Comparison of ENCODE assay signal across 8 cellular contexts in the genomic region with DNA sequence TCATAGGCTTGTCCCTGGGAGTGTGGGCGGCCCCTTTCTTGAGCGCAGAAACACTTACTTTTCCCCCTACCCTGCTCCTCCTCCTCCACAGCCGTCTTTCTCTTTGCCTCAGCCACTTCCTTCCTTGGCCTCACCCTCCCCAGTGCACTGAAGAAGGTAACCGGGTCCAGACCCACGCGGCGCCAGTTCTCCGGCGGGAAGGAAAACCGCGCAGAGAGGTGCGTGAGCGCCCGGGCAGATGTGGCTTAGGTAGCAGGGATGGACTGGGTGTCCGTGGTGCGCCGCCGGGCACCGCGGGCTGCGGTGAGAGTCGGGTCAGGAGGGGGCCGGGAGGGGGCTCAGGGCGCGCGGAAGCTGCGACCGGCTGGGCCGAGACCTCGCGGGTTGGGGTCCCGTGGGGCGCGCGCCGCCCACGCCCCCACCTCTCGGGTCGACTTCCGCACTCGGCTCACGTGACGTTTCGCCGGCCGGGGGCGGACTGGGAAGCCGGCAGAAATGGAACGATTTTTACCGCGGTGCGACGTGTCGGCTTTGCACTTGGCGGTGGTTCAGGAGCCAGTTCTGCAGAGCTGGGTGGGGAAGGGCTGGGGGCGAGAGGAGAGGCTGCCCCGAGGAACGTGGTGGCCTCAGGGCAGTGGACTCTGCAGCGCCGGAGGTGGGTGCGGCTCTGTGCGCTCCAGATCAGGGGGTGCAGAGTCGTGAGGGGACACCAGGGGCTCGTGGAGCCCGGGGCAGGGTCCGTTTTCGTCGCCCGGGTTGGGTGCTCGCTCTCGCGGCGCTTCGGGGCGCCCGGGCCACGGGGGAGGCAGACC. TPM values are rescaled to one million over a fixed set of nuclear protein-coding genes. Genes with fewer than 3 reads are reported as not detected.
DNase-seq lines count a peak whose midpoint lies in the region; ATAC-seq and TF ChIP-seq lines count a peak whose summit lies in the region.

A gene with protein sequence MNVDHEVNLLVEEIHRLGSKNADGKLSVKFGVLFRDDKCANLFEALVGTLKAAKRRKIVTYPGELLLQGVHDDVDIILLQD (plus strand): TSS at position 88 of the 812 bp plus-strand sequence. CDS start 5,416 bp downstream, outside the sequence.

- H3K9me3 ChIP-seq in SJCRH30 (replicated peaks) (no peaks in the 10 kb centered on the region), testis (no peaks in the 10 kb centered on the region)

- no peak for TF ChIP-seq CTCF in testis (IDR thresholded peaks at IDR 0.05)

- H3K4me3 ChIP-seq in SJCRH30 (peak within 1 kb of the TSS; percentile 94), testis (peak within 1 kb of the TSS; percentile 70 to 79)

- 0% methylated on average over 5 to 61 of the region's 77 CpGs for WGBS in testis, 2 donors

- peak; percentile 71 for ATAC-seq in GM21717 (IDR thresholded peaks at IDR 0.05; ENCODE audit: unreplicated experiment)

- H3K27ac ChIP-seq in SJCRH30 (peak within 1 kb of the TSS; percentile 75), testis (peak within 1 kb of the TSS; percentile 70 to 81)

- H3K36me3 ChIP-seq in SJCRH30 (no peaks in the 10 kb centered on the region), testis (ENCODE audit: low read depth, missing control alignments) (no peaks in the 10 kb centered on the region)

- intact Hi-C loops in testis (cut with DNase I; ENCODE audit: low total_unique reads): no loop called here

- TF ChIP-seq POLR2A in testis (IDR thresholded peaks at IDR 0.05): no peak

- H3K27me3 ChIP-seq in SJCRH30: no peaks in the 10 kb centered on the region
- no peaks in the 10 kb centered on the region for H3K27me3 ChIP-seq in testis

- H3K4me1 ChIP-seq in SJCRH30 (no peaks in the 10 kb centered on the region; the same call in 1 of the 2 replicates), testis (peaks cover 12% of the 10 kb centered on the region)

- DNase-seq in DMS79 treated with DMSO at 0.1 percent for 48 hours (lab: John Stamatoyannopoulos, UW) (peak; percentile 92), KG1 (lab: John Stamatoyannopoulos, UW) (peak; percentile 63), SJCRH30 (peak; percentile 57 to 70), germinal center (ENCODE audit: low spot score) (peak; percentile 81), occipital lobe (lab: John Stamatoyannopoulos, UW) (peak; percentile 31), testis (peak; percentile 86)
- DNase-seq in activated naive CD4-positive, alpha-beta T cell (lab: John Stamatoyannopoulos, UW): peak; percentile 57 to 65 (median 60)

RNA-seq across cellular contexts. Expression of the gene that starts here (rescaled TPM):
- 55.0 and 56.2 TPM in 2 replicates for total RNA-seq in SJCRH30 (2014; rRNA removed; shearing (Covaris generic))
- total RNA-seq in occipital lobe: 57.1 TPM
- 10 to 100 TPM; 43.5 to 60.3 TPM for total RNA-seq in testis
- 59.5 TPM for polyA plus RNA-seq in testis (ENCODE audit: insufficient read depth, low read depth, low replicate concordance)

Comparison
In these comparisons a context has a peak if more than half of its experiments do, and no peak if none do; other contexts are left out.
1. Peak in every context shown above with its lines: DNase-seq, ATAC-seq, H3K4me3 ChIP-seq and H3K27ac ChIP-seq.
2. DNase-seq: peak in every context shown above with its lines; median percentile 92 in DMS79 treated with DMSO at 0.1 percent for 48 hours; 86 in testis; 81 in germinal center; 64 in SJCRH30; 63 in KG1; 60 in activated naive CD4-positive, alpha-beta T cell; 31 in occipital lobe.